In genomic region chr5:40973364-40974004, GRCh38 we compare ENCODE assay signal across 23 cellular contexts.
"Had no signal": no experiment of that assay in that cellular context is flagged by ENCODE, and none has a peak within 500 bp of the region (broad histone marks: within the 10 kb centered on the region; RNA-seq: fewer than 3 reads in every experiment).

No MANE protein-coding gene starts in this region.

- DNase-seq: Kasumi-1; KBM-7; MV-4-11; NCI-H1048; NCI-H1105; NCI-H1417; NCI-H1436 treated with DMSO at 0.1 percent for 48 hours; NCI-H1694; NCI-H187 treated with DMSO at 0.1 percent for 48 hours; NCI-H2029 treated with DMSO at 0.1 percent for 48 hours; NCI-H2171 treated with DMSO at 0.1 percent for 48 hours; NCI-H345; NCI-H446 treated with DMSO at 0.1 percent for 48 hours; NCI-H510A treated with DMSO at 0.1 percent for 48 hours; NCI-H526; NCI-H774; NK-92 treated with Interleukin-12 subunit alpha and Interleukin-12 subunit beta, amount 100 ng/mL, for 24 hours; PC-3; SHP77; T-helper 2 cell had no signal

- H3K27ac ChIP-seq: HL-60, RWPE1 had no signal

- ATAC-seq: Panc1, PC-3 had no signal
